16 cellular contexts compared by ENCODE assay signal in genomic region chr20:29741894-29742698, GRCh38.
"Had no signal": no experiment of that assay in that cellular context is flagged by ENCODE, and none has a peak within 500 bp of the region (broad histone marks: within the 10 kb centered on the region; RNA-seq: fewer than 3 reads in every experiment).

No MANE protein-coding gene starts in this region.

- H3K27ac Mint-ChIP-seq: activated B cell treated with CpG ODN at 0.5 μM for 24 hours; activated CD4-positive, alpha-beta T cell treated with anti-CD3 and anti-CD28 coated beads, Interleukin-2, amount 10 ng/mL, durations not matched to agents 24 days and 14 days; nephron progenitor cell had no signal

- H3K36me3 ChIP-seq: left lung, prostate gland, right lobe of liver, thyroid gland, uterus had no signal

- ATAC-seq: left lung had no signal

- H3K27me3 Mint-ChIP-seq: activated B cell treated with CpG ODN at 0.5 μM for 24 hours; activated CD4-positive, alpha-beta T cell treated with anti-CD3 and anti-CD28 coated beads, Interleukin-2, amount 10 ng/mL, durations not matched to agents 24 days and 14 days had no signal

- H3K27ac ChIP-seq: left lung, prostate gland, right lobe of liver, thyroid gland, uterus had no signal

- H3K9me3 ChIP-seq: prostate gland, right lobe of liver, thyroid gland, uterus had no signal

- H3K4me3 ChIP-seq: left lung, prostate gland, right lobe of liver, smooth muscle cell, thyroid gland, uterus had no signal

- H3K4me1 Mint-ChIP-seq: activated B cell treated with CpG ODN at 0.5 μM for 24 hours; activated CD4-positive, alpha-beta T cell treated with anti-CD3 and anti-CD28 coated beads, Interleukin-2, amount 10 ng/mL, durations not matched to agents 24 days and 14 days; nephron progenitor cell had no signal

- H3K4me1 ChIP-seq: left lung, prostate gland, right lobe of liver, thyroid gland, uterus had no signal

- DNase-seq: activated B cell treated with CpG ODN at 0.5 μM for 24 hours; activated CD4-positive, alpha-beta T cell treated with anti-CD3 and anti-CD28 coated beads, Interleukin-2, amount 10 ng/mL, durations not matched to agents 24 days and 14 days; activated CD8-positive, alpha-beta memory T cell treated with anti-CD3 and anti-CD28 coated beads for 24 hours; activated naive CD4-positive, alpha-beta T cell treated with Interleukin-2 at 50 U/mL for 16 hours; caudate nucleus; mesenchymal stem cell; nephron progenitor cell; occipital lobe; stimulated activated CD4-positive, alpha-beta T cell treated with anti-CD3 and anti-CD28 coated beads, Interleukin-4, amount 100 ng/mL, for 4 hours; SW 1271; thyroid gland; uterus had no signal

- H3K4me3 Mint-ChIP-seq: activated B cell treated with CpG ODN at 0.5 μM for 24 hours; activated CD4-positive, alpha-beta T cell treated with anti-CD3 and anti-CD28 coated beads, Interleukin-2, amount 10 ng/mL, durations not matched to agents 24 days and 14 days; nephron progenitor cell had no signal

- H3K27me3 ChIP-seq: right lobe of liver, thyroid gland, uterus had no signal
